In the genomic region with DNA sequence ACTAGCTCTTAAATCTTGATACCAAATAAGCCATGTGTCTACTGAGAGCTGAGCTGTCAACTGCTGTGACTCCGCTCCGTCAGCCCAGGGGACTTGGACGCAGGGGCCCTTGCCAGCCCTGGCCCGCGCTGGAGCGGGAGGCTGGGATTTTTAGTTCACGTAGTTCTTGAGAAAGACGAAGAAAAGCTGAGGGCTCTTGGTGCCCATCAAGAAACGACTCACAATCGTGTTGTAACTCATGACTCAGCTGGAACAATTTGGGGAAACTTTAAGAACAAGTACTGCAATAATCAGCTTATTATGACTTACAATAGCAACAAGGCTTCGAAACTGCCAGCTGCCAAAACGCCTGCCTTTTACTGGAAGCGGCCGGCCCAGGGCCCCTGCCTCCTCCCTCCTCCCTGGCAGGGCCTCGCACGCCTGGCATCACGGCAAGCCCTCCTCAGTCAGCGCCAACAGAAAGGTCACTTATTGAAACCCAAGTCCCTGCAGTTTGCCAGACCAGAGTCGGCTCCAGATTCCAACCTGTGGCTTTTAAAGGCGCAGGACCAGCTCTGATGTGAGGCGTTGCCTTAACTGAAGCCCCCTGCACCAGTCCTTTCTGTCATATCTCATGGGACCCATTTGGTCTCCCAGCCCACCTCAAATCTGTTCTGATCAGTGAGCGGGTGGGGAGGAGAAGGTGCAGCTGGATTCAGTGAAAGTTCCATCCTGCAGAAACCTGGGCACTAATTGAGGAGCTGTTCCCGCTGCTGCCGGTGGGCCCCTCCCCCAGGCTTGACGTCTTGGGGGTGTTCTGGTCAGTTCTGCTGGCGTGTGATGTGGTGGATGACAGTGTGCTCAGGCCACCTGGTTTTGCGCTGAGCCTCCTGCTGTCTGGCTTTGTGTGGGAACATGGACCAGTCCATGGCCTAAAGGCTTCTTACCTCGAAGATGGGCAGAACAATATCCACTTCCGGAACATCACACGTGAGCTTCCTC, we compare ENCODE assay signal across 8 cellular contexts.
DNase-seq lines count a peak whose midpoint lies in the region; ATAC-seq and TF ChIP-seq lines count a peak whose summit lies in the region.

No MANE protein-coding gene starts in this region.

- peak; percentile 52 for DNase-seq in activated CD4-positive, alpha-beta memory T cell treated with anti-CD3 and anti-CD28 coated beads for 36 hours
- no peak for DNase-seq in activated CD4-positive, alpha-beta memory T cell treated with anti-CD3 and anti-CD28 coated beads, Interleukin-2, amount 10 ng/mL, durations not matched to agents 7 days and 5 days
- DNase-seq in activated CD8-positive, alpha-beta T cell treated with anti-CD3 and anti-CD28 coated beads, Interleukin-2, amount 10 ng/mL, durations not matched to agents 7 days and 5 days: no peak
- peak; percentile 88 for DNase-seq in fibroblast of villous mesenchyme (ENCODE audit: low read depth)
- peak; percentile 44 for DNase-seq in non-pigmented ciliary epithelial cell (ENCODE audit: low read depth)
- DNase-seq in NCI-H2081 (lab: John Stamatoyannopoulos, UW): no peak

- no peak overlapping the region for H3K4me3 Mint-ChIP-seq in activated CD4-positive, alpha-beta memory T cell treated with anti-CD3 and anti-CD28 coated beads for 36 hours
- H3K4me3 Mint-ChIP-seq in activated CD4-positive, alpha-beta memory T cell treated with anti-CD3 and anti-CD28 coated beads, Interleukin-2, amount 10 ng/mL, durations not matched to agents 7 days and 5 days: no peak overlapping the region
- H3K4me3 Mint-ChIP-seq in activated CD8-positive, alpha-beta T cell treated with anti-CD3 and anti-CD28 coated beads, Interleukin-2, amount 10 ng/mL, durations not matched to agents 7 days and 5 days: no peak overlapping the region

- no peaks in the 10 kb centered on the region for H3K9me3 Mint-ChIP-seq in activated CD4-positive, alpha-beta memory T cell treated with anti-CD3 and anti-CD28 coated beads for 36 hours
- H3K9me3 Mint-ChIP-seq in activated CD4-positive, alpha-beta memory T cell treated with anti-CD3 and anti-CD28 coated beads, Interleukin-2, amount 10 ng/mL, durations not matched to agents 7 days and 5 days: no peaks in the 10 kb centered on the region
- H3K9me3 Mint-ChIP-seq in activated CD8-positive, alpha-beta T cell treated with anti-CD3 and anti-CD28 coated beads, Interleukin-2, amount 10 ng/mL, durations not matched to agents 7 days and 5 days (ENCODE audit: insufficient read depth): no peaks in the 10 kb centered on the region

- peak overlapping the region; percentile 80 for H3K27ac Mint-ChIP-seq in activated CD4-positive, alpha-beta memory T cell treated with anti-CD3 and anti-CD28 coated beads for 36 hours
- H3K27ac Mint-ChIP-seq in activated CD4-positive, alpha-beta memory T cell treated with anti-CD3 and anti-CD28 coated beads, Interleukin-2, amount 10 ng/mL, durations not matched to agents 7 days and 5 days: no peak overlapping the region
- H3K27ac Mint-ChIP-seq in activated CD8-positive, alpha-beta T cell treated with anti-CD3 and anti-CD28 coated beads, Interleukin-2, amount 10 ng/mL, durations not matched to agents 7 days and 5 days: peak overlapping the region; percentile 63

- ATAC-seq in activated CD8-positive, alpha-beta T cell treated with anti-CD3 and anti-CD28 coated beads, Interleukin-2, amount 10 ng/mL, durations not matched to agents 7 days and 5 days: no peak
- no peak for ATAC-seq in HG02973 (IDR thresholded peaks at IDR 0.05; ENCODE audit: unreplicated experiment)
- ATAC-seq in GM18517 (IDR thresholded peaks at IDR 0.05; ENCODE audit: unreplicated experiment): no peak

- H3K36me3 Mint-ChIP-seq in activated CD4-positive, alpha-beta memory T cell treated with anti-CD3 and anti-CD28 coated beads for 36 hours: peaks cover 26% of the 10 kb centered on the region
- peaks cover 38% of the 10 kb centered on the region for H3K36me3 Mint-ChIP-seq in activated CD4-positive, alpha-beta memory T cell treated with anti-CD3 and anti-CD28 coated beads, Interleukin-2, amount 10 ng/mL, durations not matched to agents 7 days and 5 days (ENCODE audit: low read depth)
- H3K36me3 Mint-ChIP-seq in activated CD8-positive, alpha-beta T cell treated with anti-CD3 and anti-CD28 coated beads, Interleukin-2, amount 10 ng/mL, durations not matched to agents 7 days and 5 days (ENCODE audit: low read depth): peaks cover 31% of the 10 kb centered on the region

- TF ChIP-seq CTCF in fibroblast of villous mesenchyme (IDR thresholded peaks at IDR 0.05; ENCODE audit: insufficient read depth, low read depth, low read length): no peak

- intact Hi-C loops in activated CD4-positive, alpha-beta memory T cell treated with anti-CD3 and anti-CD28 coated beads for 36 hours (cut with micrococcal nuclease): loop anchor here (2.0 kb wide), 1 partner anchor 232 kb away; no protein-coding TSS in a partner anchor

- CTCF ChIA-PET in activated CD4-positive, alpha-beta memory T cell treated with anti-CD3 and anti-CD28 coated beads for 36 hours (lab: Charles Lee): interaction anchor here (0.5 to 6.1 kb wide), 12 partner anchors 8 to 1091 kb away, joined by 3 to 56 read pairs (median 6); a partner anchor contains a TSS
- CTCF ChIA-PET in activated CD4-positive, alpha-beta memory T cell treated with anti-CD3 and anti-CD28 coated beads, Interleukin-2, amount 10 ng/mL, durations not matched to agents 7 days and 5 days (lab: Charles Lee): interaction anchor here (1.1 to 4.0 kb wide), 12 partner anchors 8 to 1091 kb away, joined by 3 to 35 read pairs (median 4); a partner anchor contains a TSS
- CTCF ChIA-PET in activated CD8-positive, alpha-beta T cell treated with anti-CD3 and anti-CD28 coated beads, Interleukin-2, amount 10 ng/mL, durations not matched to agents 7 days and 5 days (lab: Charles Lee): interaction anchor here (0.7 to 4.3 kb wide), 12 partner anchors 8 to 1091 kb away, joined by 3 to 41 read pairs (median 4); a partner anchor contains a TSS

- POLR2A ChIA-PET in activated CD4-positive, alpha-beta memory T cell treated with anti-CD3 and anti-CD28 coated beads for 36 hours (lab: Charles Lee): interaction anchor here (0.6 to 1.1 kb wide), 2 partner anchors 10 to 18 kb away, joined by 3 read pairs; no protein-coding TSS in a partner anchor
- POLR2A ChIA-PET in activated CD4-positive, alpha-beta memory T cell treated with anti-CD3 and anti-CD28 coated beads, Interleukin-2, amount 10 ng/mL, durations not matched to agents 7 days and 5 days (lab: Charles Lee): interaction anchor here (1.1 to 1.4 kb wide), 3 partner anchors 10 to 123 kb away, joined by 3 read pairs; no protein-coding TSS in a partner anchor
- POLR2A ChIA-PET in activated CD8-positive, alpha-beta T cell treated with anti-CD3 and anti-CD28 coated beads, Interleukin-2, amount 10 ng/mL, durations not matched to agents 7 days and 5 days (lab: Charles Lee): no interaction called here

- H3K4me3 ChIP-seq in fibroblast of villous mesenchyme (ENCODE audit: low read depth, low read length): no peak overlapping the region

- peaks cover 55% of the 10 kb centered on the region for H3K4me1 Mint-ChIP-seq in activated CD4-positive, alpha-beta memory T cell treated with anti-CD3 and anti-CD28 coated beads for 36 hours (ENCODE audit: low read depth)
- peaks cover 31% of the 10 kb centered on the region for H3K4me1 Mint-ChIP-seq in activated CD4-positive, alpha-beta memory T cell treated with anti-CD3 and anti-CD28 coated beads, Interleukin-2, amount 10 ng/mL, durations not matched to agents 7 days and 5 days
- H3K4me1 Mint-ChIP-seq in activated CD8-positive, alpha-beta T cell treated with anti-CD3 and anti-CD28 coated beads, Interleukin-2, amount 10 ng/mL, durations not matched to agents 7 days and 5 days (ENCODE audit: low read depth): peaks cover 35% of the 10 kb centered on the region

- H3K27me3 Mint-ChIP-seq in activated CD4-positive, alpha-beta memory T cell treated with anti-CD3 and anti-CD28 coated beads for 36 hours: no peaks in the 10 kb centered on the region
- no peaks in the 10 kb centered on the region for H3K27me3 Mint-ChIP-seq in activated CD4-positive, alpha-beta memory T cell treated with anti-CD3 and anti-CD28 coated beads, Interleukin-2, amount 10 ng/mL, durations not matched to agents 7 days and 5 days
- H3K27me3 Mint-ChIP-seq in activated CD8-positive, alpha-beta T cell treated with anti-CD3 and anti-CD28 coated beads, Interleukin-2, amount 10 ng/mL, durations not matched to agents 7 days and 5 days (ENCODE audit: low read depth): no peaks in the 10 kb centered on the region

Comparison
In these comparisons a context has a peak if more than half of its experiments do, and no peak if none do; other contexts are left out.
1. DNase-seq: peak in activated CD4-positive, alpha-beta memory T cell treated with anti-CD3 and anti-CD28 coated beads for 36 hours (single experiment), fibroblast of villous mesenchyme (single experiment) and non-pigmented ciliary epithelial cell (single experiment); none in activated CD4-positive, alpha-beta memory T cell treated with anti-CD3 and anti-CD28 coated beads, Interleukin-2, amount 10 ng/mL, durations not matched to agents 7 days and 5 days (single experiment), activated CD8-positive, alpha-beta T cell treated with anti-CD3 and anti-CD28 coated beads, Interleukin-2, amount 10 ng/mL, durations not matched to agents 7 days and 5 days (single experiment) and NCI-H2081 (0 of 2).